7 cellular contexts compared by ENCODE assay signal in the genomic region with DNA sequence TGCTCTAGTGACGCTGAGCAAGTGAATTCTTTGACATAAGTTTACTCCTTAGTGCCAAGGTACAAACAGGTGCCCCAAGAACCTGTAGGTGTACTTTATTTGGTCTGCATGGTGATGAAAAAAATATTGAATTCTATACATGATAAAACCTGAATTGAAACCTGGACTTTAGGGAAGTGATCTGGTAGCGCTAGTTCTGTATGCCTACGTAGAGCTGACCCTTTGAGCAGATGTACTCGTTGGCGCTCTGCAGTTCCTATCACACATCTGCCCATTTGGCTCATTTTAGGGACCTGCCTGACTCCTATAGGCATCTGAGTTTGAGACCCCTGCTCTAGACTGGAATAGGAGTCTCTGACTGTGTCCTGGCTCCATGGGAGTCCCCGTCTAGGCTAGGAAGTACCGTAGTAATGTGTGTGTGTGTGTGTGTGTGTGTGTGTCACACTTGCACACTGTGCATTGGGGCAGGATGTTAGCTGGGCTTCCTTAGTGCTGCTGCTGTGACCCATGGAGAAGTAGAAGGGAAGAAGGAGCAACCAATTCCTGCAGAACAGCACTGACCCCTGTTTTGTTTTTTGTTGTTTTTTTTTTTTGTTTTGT. TPM values are rescaled to one million over a fixed set of nuclear protein-coding genes. Genes with fewer than 3 reads are reported as not detected.
A peak's percentile ranks its signal among the peaks of the same experiment; 100 is the strongest.
DNase-seq lines count a peak whose midpoint lies in the region; ATAC-seq, FAIRE-seq and TF ChIP-seq lines count a peak whose summit lies in the region.

No MANE protein-coding gene starts in this region.

- FAIRE-seq in small intestine (lab: Jason Lieb, UNC), result no peak

- H3K4me1 ChIP-seq in Loucy (ENCODE audit: insufficient read depth, low read length, poor library complexity, severe bottlenecking) (peaks cover 69% of the 10 kb centered on the region), small intestine (ENCODE audit: control insufficient read depth in 2 of 2, insufficient read depth in 1 of 2, low read depth in 1 of 2, low read length in 1 of 2) (no peaks in the 10 kb centered on the region), sigmoid colon (peaks cover 0 to 8% (median 4%) of the 10 kb centered on the region in 4 donors)

- DNase-seq in central memory CD8-positive, alpha-beta T cell (ENCODE audit: low spot score in 2 of 2), result no peak
- DNase-seq in small intestine (no peak), chondrocyte (ENCODE audit: low spot score) (no peak), T1000 (lab: John Stamatoyannopoulos, UW) (no peak), sigmoid colon (no peak)

- no peaks in the 10 kb centered on the region for H3K9me3 Mint-ChIP-seq in central memory CD8-positive, alpha-beta T cell
- H3K9me3 Mint-ChIP-seq in chondrocyte (ENCODE audit: low read depth), result no peaks in the 10 kb centered on the region

- H4K20me1 ChIP-seq in Loucy (ENCODE audit: insufficient read depth, low read length, poor library complexity, severe bottlenecking), result peaks cover 44% of the 10 kb centered on the region

- H2AFZ ChIP-seq in Loucy (ENCODE audit: low read length), result no peak overlapping the region

- TF ChIP-seq CTCF in Loucy (conservative IDR thresholded peaks at IDR 0.05; ENCODE audit: low read length) (no peak), chondrocyte (IDR thresholded peaks at IDR 0.05) (no peak), sigmoid colon (IDR thresholded peaks at IDR 0.05) (no peak)

- H3K27me3 ChIP-seq in Loucy (ENCODE audit: insufficient read depth, low read length, poor library complexity, severe bottlenecking) (no peaks in the 10 kb centered on the region), small intestine (ENCODE audit: control insufficient read depth in 2 of 2, insufficient read depth in 2 of 2, low read length in 2 of 2) (no peaks in the 10 kb centered on the region), sigmoid colon (no peaks in the 10 kb centered on the region)

- H3K27ac ChIP-seq in small intestine (ENCODE audit: low read depth in 1 of 2, low read length in 1 of 2) (peak overlapping the region; percentile 12 to 69), sigmoid colon (peak overlapping the region in 2 of 4 donors; percentile 46 to 54)

- H3K27ac Mint-ChIP-seq in central memory CD8-positive, alpha-beta T cell (ENCODE audit: low read depth), result peak overlapping the region; percentile 98
- H3K27ac Mint-ChIP-seq in chondrocyte (ENCODE audit: unreplicated experiment), result no peak overlapping the region

- peak overlapping the region; percentile 92 for H3K4me2 ChIP-seq in Loucy (ENCODE audit: low read depth, low read length, poor library complexity, severe bottlenecking)

- WGBS in small intestine, 3 donors, result 69 to 86% (median 72%) methylated on average over 7 of the region's 7 CpGs
- WGBS in sigmoid colon, 2 donors, result 58 to 84% methylated on average over 7 of the region's 7 CpGs

- no peaks in the 10 kb centered on the region for H3F3A ChIP-seq in Loucy (ENCODE audit: low read depth)

- H3K9me2 ChIP-seq in Loucy (replicated peaks; ENCODE audit: low read depth, low read length), result no peaks in the 10 kb centered on the region

- ATAC-seq in GM19351 (IDR thresholded peaks at IDR 0.05; ENCODE audit: unreplicated experiment), result peak; percentile 19
- ATAC-seq in central memory CD8-positive, alpha-beta T cell (replicated peaks; ENCODE audit: extremely low read depth, poor library complexity, severe bottlenecking), result peak; percentile 30

- no peak for TF ChIP-seq EP300 in sigmoid colon (IDR thresholded peaks at IDR 0.05)

- intact Hi-C loops in sigmoid colon (cut with DNase I), result no loop called here

- H3K4me3 ChIP-seq in Loucy (ENCODE audit: low read length, poor library complexity, severe bottlenecking) (peak overlapping the region; percentile 80), small intestine (ENCODE audit: low read depth in 1 of 2, low read length in 2 of 2) (no peak overlapping the region), sigmoid colon (no peak overlapping the region)

- H3K4me3 Mint-ChIP-seq in central memory CD8-positive, alpha-beta T cell, result peak overlapping the region; percentile 99
- H3K4me3 Mint-ChIP-seq in chondrocyte (ENCODE audit: unreplicated experiment), result no peak overlapping the region

- H3K79me2 ChIP-seq in Loucy (ENCODE audit: insufficient read depth, low read length), result peaks cover 86% of the 10 kb centered on the region

- no peak for TF ChIP-seq POLR2A in sigmoid colon (IDR thresholded peaks at IDR 0.05)

- H3K9ac ChIP-seq in Loucy (ENCODE audit: low read depth, low read length, poor library complexity, severe bottlenecking), result peak overlapping the region; percentile 84

- H3K36me3 ChIP-seq in Loucy (ENCODE audit: insufficient read depth, low read length) (peaks cover 65% of the 10 kb centered on the region; the same call in 1 of the 2 replicates), small intestine (ENCODE audit: control insufficient read depth in 2 of 2, insufficient read depth in 2 of 2, low read length in 2 of 2) (peaks cover 0 to 4% of the 10 kb centered on the region in 2 donors), sigmoid colon (peaks cover 0 to 4% (median 0%) of the 10 kb centered on the region in 4 donors)

- H3K4me1 Mint-ChIP-seq in central memory CD8-positive, alpha-beta T cell, result peaks cover 84% of the 10 kb centered on the region
- peaks cover 8% of the 10 kb centered on the region for H3K4me1 Mint-ChIP-seq in chondrocyte (ENCODE audit: low read depth)

- H3K9me3 ChIP-seq in Loucy (ENCODE audit: insufficient read depth, low read depth, low read length) (no peaks in the 10 kb centered on the region), small intestine (ENCODE audit: control insufficient read depth, low read depth) (no peaks in the 10 kb centered on the region), sigmoid colon (no peaks in the 10 kb centered on the region)

- H3K36me3 Mint-ChIP-seq in central memory CD8-positive, alpha-beta T cell (ENCODE audit: insufficient read depth), result peaks cover 95% of the 10 kb centered on the region
- H3K36me3 Mint-ChIP-seq in chondrocyte (ENCODE audit: low read depth), result peaks cover 3% of the 10 kb centered on the region

- no peaks in the 10 kb centered on the region for H3K27me3 Mint-ChIP-seq in central memory CD8-positive, alpha-beta T cell
- peaks cover 5% of the 10 kb centered on the region for H3K27me3 Mint-ChIP-seq in chondrocyte (ENCODE audit: low read depth)

RNA-seq across cellular contexts. Expression of gene STARD5, which starts 21.2 kb away (rescaled TPM):
- 10 to 100 TPM in 2 of 3 donors, 1 to 10 TPM in 1; 7.8 to 21.5 (median 12.1) TPM for polyA plus RNA-seq in small intestine
- 2.6 to 5.3 TPM (median 5.0 TPM) in 3 replicates for total RNA-seq in chondrocyte
- total RNA-seq in sigmoid colon, result 1 to 10 TPM in 3 of 4 donors, under 1 TPM in 1; 0.66 to 6.4 (median 3.0) TPM
- 10 to 100 TPM; 21.2 to 26.1 (median 22.8) TPM for polyA plus RNA-seq in sigmoid colon
